In genomic region chr1:226702318-226702956, GRCh38 we compare ENCODE assay signal across 8 cellular contexts. TPM values are rescaled to one million over a fixed set of nuclear protein-coding genes. Genes with fewer than 3 reads are reported as not detected.
DNase-seq lines count a peak whose midpoint lies in the region; TF ChIP-seq lines count a peak whose summit lies in the region.

No MANE protein-coding gene starts in this region.

- peak overlapping the region; percentile 92 for H3K27ac ChIP-seq in A673 (ENCODE audit: low read depth, low read length, poor library complexity, severe bottlenecking)
- H3K27ac ChIP-seq in H9 (ENCODE audit: insufficient read length, low read depth, low read length) = peak overlapping the region; percentile 31
- no peak overlapping the region for H3K27ac ChIP-seq in iPS-20b (ENCODE audit: low read length)
- H3K27ac ChIP-seq in substantia nigra (ENCODE audit: low read depth, low read length, poor library complexity, severe bottlenecking) = peak overlapping the region; percentile 92

- no TSS peak for BruUV-seq in A673 (replicated peaks; lab: Mats Ljungman, UMichigan)

- H3K79me2 ChIP-seq in H9 (ENCODE audit: insufficient read depth, low read length) = no peaks in the 10 kb centered on the region

- no peaks in the 10 kb centered on the region for H3K79me1 ChIP-seq in H9 (ENCODE audit: insufficient read depth, low read depth, low read length, poor library complexity, severe bottlenecking)

- H3K36me3 Mint-ChIP-seq in H9 (ENCODE audit: insufficient read depth in 1 of 3, low read depth in 3 of 3) = no peaks in the 10 kb centered on the region; a peak in 2 of 7 replicates

- H3K4ac ChIP-seq in H9 (ENCODE audit: low read depth, low read length) = no peak overlapping the region

- WGBS in H9 (ENCODE audit: extremely low coverage, insufficient read length, low lambda C conversion rate) = no CpG with 5 or more reads among the region's 12 CpGs

- no peak overlapping the region for H3K56ac ChIP-seq in H9 (ENCODE audit: insufficient read length, low read depth, low read length)

- peaks cover 2% of the 10 kb centered on the region for H3K23me2 ChIP-seq in H9 (ENCODE audit: insufficient read length, low read depth, low read length, poor library complexity, severe bottlenecking)

- H3K4me3 Mint-ChIP-seq in H9 = peak overlapping the region; percentile 62 to 68; a peak in 4 of 5 replicates

- peaks cover 0 to 4% of the 10 kb centered on the region in 2 experiments; a peak in 1 of 5 replicates for H3K9me3 Mint-ChIP-seq in H9

- peaks cover 28% of the 10 kb centered on the region for H3K4me1 ChIP-seq in A673 (ENCODE audit: insufficient read depth, low read length, poor library complexity, severe bottlenecking)
- H3K4me1 ChIP-seq in H9 (ENCODE audit: insufficient read depth, low read length) = peaks cover 10% of the 10 kb centered on the region; the same call in 1 of the 2 replicates
- peaks cover 30% of the 10 kb centered on the region for H3K4me1 ChIP-seq in adipocyte (ENCODE audit: control insufficient read depth, insufficient read depth, low read length)
- H3K4me1 ChIP-seq in iPS-20b (ENCODE audit: insufficient read depth, low read length) = peaks cover 9% of the 10 kb centered on the region; the same call in 1 of the 2 replicates

- no peaks in the 10 kb centered on the region; the same call in 1 of the 2 replicates for H3K27me3 Mint-ChIP-seq in H9 (ENCODE audit: low read depth)

- peak overlapping the region; percentile 70 for H4K5ac ChIP-seq in H9 (ENCODE audit: insufficient read length, low read depth, low read length)

- intact Hi-C loops in A673 (cut with micrococcal nuclease; ENCODE audit: unreplicated experiment) = loop anchor here (1.0 kb wide), 1 partner anchor 37 kb away; the partner anchor contains the start of gene ITPKB

- H3T11ph ChIP-seq in H9 (ENCODE audit: low read length) = no peak overlapping the region

- H3K27ac Mint-ChIP-seq in H9 = peak overlapping the region in 1 of 3 experiments; percentile 19; a peak in 2 of 7 replicates

- H3K9ac ChIP-seq in H9 (ENCODE audit: extremely low read depth, insufficient read length, low read length) (peak overlapping the region; percentile 58), adipocyte (ENCODE audit: low read length) (peak overlapping the region; percentile 92), iPS-20b (ENCODE audit: low read depth, low read length) (peak overlapping the region; percentile 70; the same call in 1 of the 2 replicates)

- TF ChIP-seq CTCF in A673 (conservative IDR thresholded peaks at IDR 0.05; ENCODE audit: low read depth, low read length) (no peak), H9 (conservative IDR thresholded peaks at IDR 0.05) (no peak), GM10248 (IDR thresholded peaks at IDR 0.05; ENCODE audit: control extremely low read depth, extremely low read depth, low read depth, missing control alignments) (no peak)

- H2BK20ac ChIP-seq in H9 (ENCODE audit: low read depth, low read length, poor library complexity, severe bottlenecking) = no peak overlapping the region

- no peaks in the 10 kb centered on the region for H4K20me1 ChIP-seq in H9 (ENCODE audit: control insufficient read depth, insufficient read depth, insufficient read length)

- H2AK5ac ChIP-seq in H9 (ENCODE audit: insufficient read length, low read length) = no peak overlapping the region

- H2BK120ac ChIP-seq in H9 (ENCODE audit: low read depth, low read length, poor library complexity, severe bottlenecking) = no peak overlapping the region

- H3K9me3 ChIP-seq in A673 (ENCODE audit: low read depth, low read length, poor library complexity, severe bottlenecking) (no peaks in the 10 kb centered on the region), H9 (ENCODE audit: control insufficient read depth, low read depth, low read length) (no peaks in the 10 kb centered on the region), adipocyte (ENCODE audit: control insufficient read depth, low read length) (no peaks in the 10 kb centered on the region), iPS-20b (ENCODE audit: insufficient read depth, low read depth, low read length) (no peaks in the 10 kb centered on the region)

- H3K14ac ChIP-seq in H9 (ENCODE audit: insufficient read depth, low read length) = no peak overlapping the region

- CTCF ChIA-PET in A673 (lab: Charles Lee) = no interaction called here
- CTCF ChIA-PET in GM10248 (lab: Yijun Ruan, JAX) = interaction anchor here (1.0 to 3.1 kb wide), 8 partner anchors 10 to 70 kb away, joined by 3 to 12 read pairs (median 4); no protein-coding TSS in a partner anchor

- H2BK12ac ChIP-seq in H9 (ENCODE audit: insufficient read length, low read depth, low read length) = no peak overlapping the region

- H4K8ac ChIP-seq in H9 (replicated peaks; ENCODE audit: insufficient read length, low read depth, low read length) = no peak overlapping the region

- peaks cover 18 to 19% of the 10 kb centered on the region in 2 experiments for H3K4me1 Mint-ChIP-seq in H9

- peak overlapping the region; percentile 39 for H3K4me2 ChIP-seq in H9 (ENCODE audit: insufficient read depth, insufficient read length, low read length)

- no peak overlapping the region for H2AFZ ChIP-seq in H9 (ENCODE audit: low read length)

- H3K4me3 ChIP-seq in A673 (ENCODE audit: low read depth, low read length, poor library complexity, severe bottlenecking) (peak overlapping the region; percentile 59), adipocyte (ENCODE audit: low read length) (peak overlapping the region; percentile 87), iPS-20b (ENCODE audit: low read length) (peak overlapping the region; percentile 65; the same call in 1 of the 2 replicates)

- H3K23ac ChIP-seq in H9 (ENCODE audit: insufficient read length, low read depth, low read length) = no peak overlapping the region

- no peak overlapping the region for H4K91ac ChIP-seq in H9 (ENCODE audit: insufficient read length, low read depth, low read length)

- H3K36me3 ChIP-seq in A673 (ENCODE audit: insufficient read depth, low read length, poor library complexity, severe bottlenecking) (no peaks in the 10 kb centered on the region), adipocyte (ENCODE audit: control insufficient read depth, insufficient read depth, low read length, severe bottlenecking) (no peaks in the 10 kb centered on the region), iPS-20b (ENCODE audit: insufficient read depth, low read depth, low read length) (no peaks in the 10 kb centered on the region)

- H3K27me3 ChIP-seq in A673 (replicated peaks; ENCODE audit: insufficient read depth, low read depth, low read length, poor library complexity) (no peaks in the 10 kb centered on the region), H9 (ENCODE audit: insufficient read depth, low read length) (no peaks in the 10 kb centered on the region), adipocyte (replicated peaks; ENCODE audit: control insufficient read depth, insufficient read depth, low read length) (no peaks in the 10 kb centered on the region), iPS-20b (ENCODE audit: insufficient read depth, low read length) (no peaks in the 10 kb centered on the region)

- DNase-seq in A673 (ENCODE audit: low spot score) (peak; percentile 61), H9 (no peak), adipocyte (ENCODE audit: low read depth) (peak; percentile 46), substantia nigra (lab: John Stamatoyannopoulos, UW) (peak in 4 of 49 donors; percentile 14 to 61 (median 30)), NCI-H510A treated with DMSO at 0.1 percent for 48 hours (lab: John Stamatoyannopoulos, UW) (no peak), SW 1271 (lab: John Stamatoyannopoulos, UW) (no peak), GM10248 (ENCODE audit: extremely low spot score) (no peak)

- POLR2A ChIA-PET in A673 (lab: Charles Lee; ENCODE audit: low non-redundant PET) = no interaction called here
- POLR2A ChIA-PET in GM10248 (lab: Yijun Ruan, JAX) = interaction anchor here (0.6 to 1.1 kb wide), 3 partner anchors 10 to 37 kb away, joined by 3 read pairs; partner anchors contain the start of gene ITPKB

- no peak overlapping the region for H2BK5ac ChIP-seq in H9 (ENCODE audit: insufficient read length, low read length)

- H3K18ac ChIP-seq in H9 (ENCODE audit: insufficient read length, low read depth, low read length) = no peak overlapping the region

- no peak overlapping the region for H2BK15ac ChIP-seq in H9 (ENCODE audit: low read depth, low read length)

RNA-seq across cellular contexts. Expression of gene ITPKB, which starts 36.6 kb away (rescaled TPM):
- total RNA-seq in A673 (2021) = 12.5 and 14.1 TPM in 2 replicates
- 3.8 and 4.0 TPM in 2 replicates for total RNA-seq in H9 (2021)

Comparison
In these comparisons a context has a peak if more than half of its experiments do, and no peak if none do; other contexts are left out.
1. DNase-seq: peak in A673 (single experiment) and adipocyte (single experiment); none in H9 (single experiment), NCI-H510A treated with DMSO at 0.1 percent for 48 hours (single experiment), SW 1271 (0 of 2) and GM10248 (single experiment).
2. Peak in every context shown above with its lines, with median percentiles within 50 percentile points of each other: H3K4me3 ChIP-seq and H3K9ac ChIP-seq.